ENCODE assay signal across 14 cellular contexts in genomic region chr22:46312848-46313247, GRCh38. TPM values are rescaled to one million over a fixed set of nuclear protein-coding genes. Genes with fewer than 3 reads are reported as not detected.
"Had no signal": no experiment of that assay in that cellular context is flagged by ENCODE, and none has a peak within 500 bp of the region (broad histone marks: within the 10 kb centered on the region; RNA-seq: fewer than 3 reads in every experiment).

No MANE protein-coding gene starts in this region.

RNA-seq across cellular contexts. Expression of gene PKDREJ, which starts 49.7 kb away (rescaled TPM):
- total RNA-seq: activated B cell treated with CpG ODN at 0.5 μM for 24 hours; activated CD4-positive, alpha-beta memory T cell treated with anti-CD3 and anti-CD28 coated beads for 36 hours; activated CD4-positive, alpha-beta memory T cell treated with anti-CD3 and anti-CD28 coated beads, Interleukin-2, amount 10 ng/mL, durations not matched to agents 7 days and 5 days; activated CD4-positive, alpha-beta T cell treated with anti-CD3 and anti-CD28 coated beads for 36 hours; activated CD4-positive, alpha-beta T cell treated with anti-CD3 and anti-CD28 coated beads, Interleukin-2, amount 10 ng/mL, durations not matched to agents 24 days and 14 days; activated CD4-positive, alpha-beta T cell treated with anti-CD3 and anti-CD28 coated beads, Interleukin-2, amount 10 ng/mL, durations not matched to agents 7 days and 5 days; activated CD8-positive, alpha-beta memory T cell treated with anti-CD3 and anti-CD28 coated beads for 36 hours; activated CD8-positive, alpha-beta memory T cell treated with anti-CD3 and anti-CD28 coated beads, Interleukin-2, amount 10 ng/mL, durations not matched to agents 7 days and 5 days; activated CD8-positive, alpha-beta T cell treated with anti-CD3 and anti-CD28 coated beads for 36 hours; activated CD8-positive, alpha-beta T cell treated with anti-CD3 and anti-CD28 coated beads, Interleukin-2, amount 10 ng/mL, durations not matched to agents 7 days and 5 days; T-cell; T-helper 1 cell treated with Interleukin-12 subunit alpha and Interleukin-12 subunit beta and Interleukin-4 antibody, amounts not matched to agents 30 ng/mL and 1 ng/mL, for 36 hours; T-helper 17 cell; T-helper 2 cell treated with Interferon-gamma antibody and Interleukin-4, amounts not matched to agents 100 ng/mL and 5 ng/mL, for 36 hours had no signal
